Comparison of ENCODE assay signal across 15 cellular contexts in the genomic region with DNA sequence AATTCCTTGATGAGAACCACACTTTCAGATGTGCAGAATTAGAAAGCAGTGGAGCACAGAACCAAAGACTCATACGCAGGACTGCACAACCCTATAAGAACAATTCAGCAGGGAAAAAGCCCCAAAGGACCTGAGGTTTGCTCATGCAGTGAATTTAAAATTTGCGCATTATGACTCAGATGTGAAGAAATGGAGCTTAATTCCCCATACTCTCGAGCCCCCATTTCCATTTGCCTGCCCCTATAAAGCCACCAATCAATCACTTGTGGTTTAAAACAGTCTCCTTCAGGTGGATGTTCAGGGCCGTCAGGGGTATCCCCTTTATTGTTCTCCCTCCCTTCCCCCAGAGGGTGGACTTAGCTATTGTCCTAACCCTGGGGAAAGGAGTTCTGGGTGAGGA.
DNase-seq lines count a peak whose midpoint lies in the region; ATAC-seq and TF ChIP-seq lines count a peak whose summit lies in the region.
"Had no signal": no experiment of that assay in that cellular context is flagged by ENCODE, and none has a peak within 500 bp of the region (broad histone marks: within the 10 kb centered on the region; RNA-seq: fewer than 3 reads in every experiment).

No MANE protein-coding gene starts in this region.

- DNase-seq in GM13977 (ENCODE audit: low spot score) (peak; percentile 6), SW480 (ENCODE audit: low spot score) (no peak), NAMALWA (ENCODE audit: low spot score) (no peak), stomach (no peak), NCI-H1105 treated with DMSO at 0.1 percent for 48 hours (lab: John Stamatoyannopoulos, UW) (no peak)
- DNase-seq: CD4-positive, CD25-positive, alpha-beta regulatory T cell; DMS53; GF-D8; GOT3; H9 had no signal

- TF ChIP-seq CTCF in GM13977 (IDR thresholded peaks at IDR 0.05; ENCODE audit: extremely low read depth, insufficient read depth, missing control alignments) = no peak
- no peak for TF ChIP-seq CTCF in stomach (IDR thresholded peaks at IDR 0.05)

- H3K4me1 ChIP-seq in BLaER1 (peaks cover 20% of the 10 kb centered on the region), stomach (peaks cover 0 to 6% (median 0%) of the 10 kb centered on the region in 4 donors)

- no peaks in the 10 kb centered on the region for H3K27me3 ChIP-seq in BLaER1
- H3K27me3 ChIP-seq in stomach = no peaks in the 10 kb centered on the region

- no peaks in the 10 kb centered on the region for H3K36me3 ChIP-seq in BLaER1
- no peaks in the 10 kb centered on the region for H3K36me3 ChIP-seq in stomach

- H3K9ac ChIP-seq in BLaER1 = no peak overlapping the region

- 75 to 89% (median 87%) methylated on average over 4 of the region's 4 CpGs for WGBS in stomach, 5 donors

- H3K4me3 ChIP-seq in BLaER1 = no peak overlapping the region
- H3K4me3 ChIP-seq in stomach = no peak overlapping the region

- intact Hi-C loops in stomach (cut with DNase I; ENCODE audit: low total_unique reads) = no loop called here

- peak overlapping the region; percentile 24 for H3K4me2 ChIP-seq in BLaER1

- H4K20me1 ChIP-seq in BLaER1 = no peaks in the 10 kb centered on the region

- H3K27ac ChIP-seq in BLaER1 (no peak overlapping the region), stomach (no peak overlapping the region)
- H3K27ac ChIP-seq: 22Rv1, HL-60 had no signal

- ATAC-seq in HG02610 (IDR thresholded peaks at IDR 0.05; ENCODE audit: unreplicated experiment) (peak; percentile 25), HG03378 (IDR thresholded peaks at IDR 0.05; ENCODE audit: unreplicated experiment) (peak; percentile 34)

- H3K9me3 ChIP-seq in BLaER1 (no peaks in the 10 kb centered on the region), stomach (no peaks in the 10 kb centered on the region)

- in situ Hi-C loops in GM13977 (cut with MboI; ENCODE audit: low pct_unique_long_range_greater_than_20kb, low sequenced_read_pairs, unreplicated experiment) = no loop called here

- TF ChIP-seq POLR2A in stomach (IDR thresholded peaks at IDR 0.05) = no peak

- TF ChIP-seq EP300 in stomach (IDR thresholded peaks at IDR 0.05) = no peak
